In the genomic region with DNA sequence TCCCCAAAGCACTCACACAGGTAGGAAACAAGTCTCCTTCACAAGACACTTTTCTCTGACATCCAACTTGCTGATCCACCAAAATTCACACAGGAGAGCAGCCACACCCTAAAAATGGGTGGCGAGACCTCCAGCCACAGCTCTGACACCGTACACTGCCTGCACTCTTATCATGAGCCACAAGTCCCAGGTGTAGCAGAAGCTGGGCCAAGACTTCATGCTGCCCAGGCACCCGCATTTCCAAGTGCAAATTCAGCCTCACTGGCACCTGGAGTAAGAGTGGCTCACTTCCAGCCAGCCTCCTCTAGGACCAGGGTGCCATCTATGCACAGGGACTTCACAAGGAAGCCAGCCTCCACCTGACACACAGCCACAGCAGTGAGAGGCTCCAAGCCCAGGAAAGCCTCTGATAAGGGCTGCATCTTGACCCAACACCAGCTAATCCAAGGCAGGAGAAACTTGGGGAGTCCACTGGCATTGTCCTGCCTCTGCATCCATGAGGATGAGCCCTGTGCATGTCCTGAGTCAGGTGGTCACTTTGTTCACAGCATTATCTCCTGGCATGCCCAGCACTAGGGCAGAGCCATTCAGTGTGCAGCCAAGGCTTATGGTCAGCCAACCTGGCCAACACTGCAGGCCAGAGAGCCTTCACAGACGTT, we compare ENCODE assay signal across 10 cellular contexts. TPM values are rescaled to one million over a fixed set of nuclear protein-coding genes. Genes with fewer than 3 reads are reported as not detected.
DNase-seq lines count a peak whose midpoint lies in the region; ATAC-seq and TF ChIP-seq lines count a peak whose summit lies in the region.
"Had no signal": no experiment of that assay in that cellular context is flagged by ENCODE, and none has a peak within 500 bp of the region (broad histone marks: within the 10 kb centered on the region; RNA-seq: fewer than 3 reads in every experiment).

No MANE protein-coding gene starts in this region.

- DNase-seq in Caco-2 (no peak), T-helper 17 cell (no peak), natural killer cell (no peak), T-helper 9 cell (no peak), NCI-H2171 (lab: John Stamatoyannopoulos, UW) (no peak)
- DNase-seq in effector memory CD4-positive, alpha-beta T cell, result no peak
- DNase-seq: PC-3 had no signal

- H3K27ac Mint-ChIP-seq in Caco-2 (ENCODE audit: unreplicated experiment), result peak overlapping the region; percentile 75
- H3K27ac Mint-ChIP-seq in T-helper 17 cell, result peak overlapping the region; percentile 86
- H3K27ac Mint-ChIP-seq in natural killer cell, result no peak overlapping the region

- H3K9me3 ChIP-seq in Caco-2 (no peaks in the 10 kb centered on the region), T-helper 17 cell (ENCODE audit: control insufficient read depth, low read length, poor library complexity, severe bottlenecking) (no peaks in the 10 kb centered on the region)
- no peaks in the 10 kb centered on the region for H3K9me3 ChIP-seq in effector memory CD4-positive, alpha-beta T cell (ENCODE audit: control insufficient read depth, low read length)

- peaks cover 33% of the 10 kb centered on the region for H3K36me3 Mint-ChIP-seq in Caco-2 (ENCODE audit: insufficient read depth, unreplicated experiment)
- no peaks in the 10 kb centered on the region for H3K36me3 Mint-ChIP-seq in T-helper 17 cell (ENCODE audit: low read depth)
- H3K36me3 Mint-ChIP-seq in natural killer cell, result no peaks in the 10 kb centered on the region

- H3K9me3 Mint-ChIP-seq in Caco-2 (ENCODE audit: unreplicated experiment) (no peaks in the 10 kb centered on the region), natural killer cell (no peaks in the 10 kb centered on the region)

- CTCF ChIA-PET in Caco-2 (lab: Charles Lee), result interaction anchor here (1.0 kb wide), 1 partner anchor 99 kb away, joined by 5 read pairs; the partner anchor contains the start of gene DCTPP1

- no peaks in the 10 kb centered on the region for H3K27me3 Mint-ChIP-seq in Caco-2 (ENCODE audit: insufficient read depth, unreplicated experiment)
- no peaks in the 10 kb centered on the region for H3K27me3 Mint-ChIP-seq in T-helper 17 cell
- H3K27me3 Mint-ChIP-seq in natural killer cell (ENCODE audit: low read depth in 2 of 2), result no peaks in the 10 kb centered on the region

- no peak overlapping the region for H3K4me3 ChIP-seq in Caco-2 (ENCODE audit: low read depth, low read length)
- no peak overlapping the region for H3K4me3 ChIP-seq in effector memory CD4-positive, alpha-beta T cell (ENCODE audit: insufficient read depth, low read depth, low read length, poor library complexity, severe bottlenecking)

- no peaks in the 10 kb centered on the region for H3K27me3 ChIP-seq in Caco-2 (replicated peaks; ENCODE audit: control insufficient read depth, insufficient read depth, low read length)
- H3K27me3 ChIP-seq in effector memory CD4-positive, alpha-beta T cell (replicated peaks; ENCODE audit: control insufficient read depth, insufficient read depth, low read length, poor library complexity, severe bottlenecking), result no peaks in the 10 kb centered on the region

- H3K4me1 ChIP-seq in Caco-2, result peaks cover 15% of the 10 kb centered on the region
- H3K4me1 ChIP-seq in effector memory CD4-positive, alpha-beta T cell (ENCODE audit: control insufficient read depth, insufficient read depth, low read length, poor library complexity, severe bottlenecking), result peaks cover 20% of the 10 kb centered on the region

- intact Hi-C loops in Caco-2 (cut with micrococcal nuclease; ENCODE audit: unreplicated experiment) (loop anchor here (5.0 to 10.0 kb wide), 2 partner anchors 126 to 168 kb away; partner anchors contain the start of genes FBRS, PRR14 and SRCAP), natural killer cell (cut with micrococcal nuclease) (no loop called here)

- ATAC-seq in T-helper 17 cell (no peak), natural killer cell (no peak)
- ATAC-seq: PC-3 had no signal

- peak overlapping the region; percentile 35 for H3K4me3 Mint-ChIP-seq in Caco-2 (ENCODE audit: unreplicated experiment)
- peak overlapping the region; percentile 89 for H3K4me3 Mint-ChIP-seq in T-helper 17 cell
- H3K4me3 Mint-ChIP-seq in natural killer cell, result peak overlapping the region; percentile 67

- H3K27ac ChIP-seq in effector memory CD4-positive, alpha-beta T cell (ENCODE audit: insufficient read depth, low read length, poor library complexity, severe bottlenecking), result no peak overlapping the region

- no TSS peak for BruUV-seq in Caco-2 (replicated peaks; lab: Mats Ljungman, UMichigan)

- no peak for TF ChIP-seq CTCF in Caco-2 (IDR thresholded peaks at IDR 0.05; ENCODE audit: insufficient read depth in 1 of 2, low read depth in 1 of 2, low read length in 1 of 2, severe bottlenecking in 1 of 2, unreplicated experiment in 1 of 2)
- TF ChIP-seq CTCF in natural killer cell (IDR thresholded peaks at IDR 0.05), result no peak

- POLR2A ChIA-PET in Caco-2 (lab: Charles Lee), result interaction anchor here (0.6 kb wide), 1 partner anchor 84 kb away, joined by 5 read pairs; no protein-coding TSS in a partner anchor

- H3K36me3 ChIP-seq in Caco-2 (ENCODE audit: control insufficient read depth, insufficient read depth, low read length), result no peaks in the 10 kb centered on the region; the same call in none of the 2 replicates
- peaks cover 8% of the 10 kb centered on the region for H3K36me3 ChIP-seq in effector memory CD4-positive, alpha-beta T cell (ENCODE audit: control insufficient read depth, insufficient read depth, low read length)

- peaks cover 6% of the 10 kb centered on the region for H3K4me1 Mint-ChIP-seq in Caco-2 (ENCODE audit: low read depth, unreplicated experiment)
- H3K4me1 Mint-ChIP-seq in T-helper 17 cell, result peaks cover 29% of the 10 kb centered on the region
- H3K4me1 Mint-ChIP-seq in natural killer cell, result peaks cover 9 to 24% of the 10 kb centered on the region in 2 donors

RNA-seq across cellular contexts. Expression of gene ZNF768, which starts 2.6 kb away (rescaled TPM):
- total RNA-seq in Caco-2 (2022) (30.3 and 30.6 TPM in 2 replicates), T-helper 17 cell (1 to 10 TPM; 5.1 to 5.3 TPM), natural killer cell (1 to 10 TPM; 3.3 to 7.2 (median 5.6) TPM)

RNA-seq across cellular contexts. Expression of gene ZNF747, which starts 5.7 kb away (rescaled TPM):
- total RNA-seq in Caco-2 (2022), result 6.9 and 8.1 TPM in 2 replicates
- 1 to 10 TPM; 7.6 TPM for total RNA-seq in T-helper 17 cell
- total RNA-seq in natural killer cell, result 1 to 10 TPM; 5.0 to 8.6 (median 6.3) TPM

RNA-seq across cellular contexts. Expression of gene ZNF764, which starts 29.2 kb away (rescaled TPM):
- total RNA-seq in Caco-2 (2022) (8.5 and 10.9 TPM in 2 replicates), T-helper 17 cell (10 to 100 TPM; 19.5 to 21.4 TPM), natural killer cell (10 to 100 TPM in 2 of 3 donors, 1 to 10 TPM in 1; 9.6 to 13.0 (median 11.7) TPM)

RNA-seq across cellular contexts. Expression of gene ZNF688, which starts 42.6 kb away (rescaled TPM):
- total RNA-seq in Caco-2 (2022) (6.2 and 10.0 TPM in 2 replicates), T-helper 17 cell (10 to 100 TPM; 11.4 to 14.0 TPM), natural killer cell (10 to 100 TPM; 10.1 to 16.9 (median 16.5) TPM)

RNA-seq across cellular contexts. Expression of gene ITGAL, which starts 56.4 kb away (rescaled TPM):
- total RNA-seq in Caco-2 (2022) (0.57 TPM in 1 of 2 replicates, not detected in the other), T-helper 17 cell (100 to 1,000 TPM; 322 to 338 TPM), natural killer cell (1,000 to 10,000 TPM; 1,131 to 1,260 (median 1,176) TPM)
- total RNA-seq: endothelial cell of umbilical vein, H4, PC-3, pulmonary artery endothelial cell had no signal

Comparison
In these comparisons a context has a peak if more than half of its experiments do, and no peak if none do; other contexts are left out.
1. H3K27ac Mint-ChIP-seq: peak in Caco-2 (single experiment) and T-helper 17 cell (single experiment); none in natural killer cell (0 of 2).
2. H3K4me3 Mint-ChIP-seq: peak in every context shown above with its lines; median percentile 89 in T-helper 17 cell; 67 in natural killer cell; 35 in Caco-2.